Comparison of ENCODE assay signal across 13 cellular contexts in genomic region chr1:156821801-156822200, GRCh38. TPM values are rescaled to one million over a fixed set of nuclear protein-coding genes. Genes with fewer than 3 reads are reported as not detected.
DNase-seq lines count a peak whose midpoint lies in the region; ATAC-seq and TF ChIP-seq lines count a peak whose summit lies in the region.
"Had no signal": no experiment of that assay in that cellular context is flagged by ENCODE, and none has a peak within 500 bp of the region (broad histone marks: within the 10 kb centered on the region; RNA-seq: fewer than 3 reads in every experiment).

No MANE protein-coding gene starts in this region.

- no peak overlapping the region for H3K4me3 Mint-ChIP-seq in activated naive CD4-positive, alpha-beta T cell treated with anti-CD3 and anti-CD28 coated beads for 36 hours
- H3K4me3 Mint-ChIP-seq in activated CD8-positive, alpha-beta T cell treated with anti-CD3 and anti-CD28 coated beads, Interleukin-2, amount 10 ng/mL, durations not matched to agents 7 days and 5 days: no peak overlapping the region
- H3K4me3 Mint-ChIP-seq in stimulated activated effector memory CD8-positive, alpha-beta T cell treated with anti-CD3 and anti-CD28 coated beads, Interleukin-12 subunit alpha, Interleukin-12 subunit beta, amount 100 ng/mL, for 72 hours: peak overlapping the region; percentile 39
- H3K4me3 Mint-ChIP-seq: neural progenitor cell; stimulated activated naive B cell treated with anti-CD40 and anti-IgM and Interleukin-4, amounts not matched to agents 10 μg/mL and 1 μg/mL and 100 μg/mL, for 72 hours had no signal

- H3K27ac Mint-ChIP-seq in activated naive CD4-positive, alpha-beta T cell treated with anti-CD3 and anti-CD28 coated beads for 36 hours: no peak overlapping the region
- H3K27ac Mint-ChIP-seq in activated CD8-positive, alpha-beta T cell treated with anti-CD3 and anti-CD28 coated beads, Interleukin-2, amount 10 ng/mL, durations not matched to agents 7 days and 5 days: no peak overlapping the region
- peak overlapping the region; percentile 86 for H3K27ac Mint-ChIP-seq in stimulated activated effector memory CD8-positive, alpha-beta T cell treated with anti-CD3 and anti-CD28 coated beads, Interleukin-12 subunit alpha, Interleukin-12 subunit beta, amount 100 ng/mL, for 72 hours
- H3K27ac Mint-ChIP-seq: neural progenitor cell; stimulated activated naive B cell treated with anti-CD40 and anti-IgM and Interleukin-4, amounts not matched to agents 10 μg/mL and 1 μg/mL and 100 μg/mL, for 72 hours had no signal

- H3K36me3 Mint-ChIP-seq in activated naive CD4-positive, alpha-beta T cell treated with anti-CD3 and anti-CD28 coated beads for 36 hours (ENCODE audit: low read depth): no peaks in the 10 kb centered on the region
- H3K36me3 Mint-ChIP-seq in activated CD8-positive, alpha-beta T cell treated with anti-CD3 and anti-CD28 coated beads, Interleukin-2, amount 10 ng/mL, durations not matched to agents 7 days and 5 days (ENCODE audit: low read depth): peaks cover 2% of the 10 kb centered on the region
- peaks cover 5% of the 10 kb centered on the region for H3K36me3 Mint-ChIP-seq in stimulated activated effector memory CD8-positive, alpha-beta T cell treated with anti-CD3 and anti-CD28 coated beads, Interleukin-12 subunit alpha, Interleukin-12 subunit beta, amount 100 ng/mL, for 72 hours
- H3K36me3 Mint-ChIP-seq: neural progenitor cell; stimulated activated naive B cell treated with anti-CD40 and anti-IgM and Interleukin-4, amounts not matched to agents 10 μg/mL and 1 μg/mL and 100 μg/mL, for 72 hours had no signal

- H3K27ac ChIP-seq in fibroblast of lung (ENCODE audit: insufficient read depth, low read length) (no peak overlapping the region), gastroesophageal sphincter (no peak overlapping the region)
- H3K27ac ChIP-seq: dorsolateral prefrontal cortex, neural progenitor cell had no signal

- no peak for TF ChIP-seq CTCF in fibroblast of lung (conservative IDR thresholded peaks at IDR 0.05 in 1 of 2, IDR thresholded peaks at IDR 0.05 in 1 of 2; ENCODE audit: low read depth in 1 of 2, low read length in 2 of 2)
- no peak for TF ChIP-seq CTCF in gastroesophageal sphincter (IDR thresholded peaks at IDR 0.05)

- H3K9me3 ChIP-seq in fibroblast of lung (ENCODE audit: control insufficient read depth, insufficient read depth, low read depth, low read length) (no peaks in the 10 kb centered on the region), gastroesophageal sphincter (no peaks in the 10 kb centered on the region)

- no peaks in the 10 kb centered on the region for H3K9me3 Mint-ChIP-seq in activated naive CD4-positive, alpha-beta T cell treated with anti-CD3 and anti-CD28 coated beads for 36 hours
- no peaks in the 10 kb centered on the region for H3K9me3 Mint-ChIP-seq in activated CD8-positive, alpha-beta T cell treated with anti-CD3 and anti-CD28 coated beads, Interleukin-2, amount 10 ng/mL, durations not matched to agents 7 days and 5 days (ENCODE audit: insufficient read depth)
- H3K9me3 Mint-ChIP-seq in stimulated activated effector memory CD8-positive, alpha-beta T cell treated with anti-CD3 and anti-CD28 coated beads, Interleukin-12 subunit alpha, Interleukin-12 subunit beta, amount 100 ng/mL, for 72 hours: no peaks in the 10 kb centered on the region
- H3K9me3 Mint-ChIP-seq: neural progenitor cell had no signal

- CTCF ChIA-PET in activated naive CD4-positive, alpha-beta T cell treated with anti-CD3 and anti-CD28 coated beads for 36 hours (lab: Charles Lee): interaction anchor here (0.6 to 6.0 kb wide), 11 partner anchors 8 to 178 kb away, joined by 3 to 40 read pairs (median 4); partner anchors contain the start of genes INSRR and NTRK1
- CTCF ChIA-PET in activated CD8-positive, alpha-beta T cell treated with anti-CD3 and anti-CD28 coated beads, Interleukin-2, amount 10 ng/mL, durations not matched to agents 7 days and 5 days (lab: Charles Lee): interaction anchor here (0.7 to 4.7 kb wide), 8 partner anchors 8 to 96 kb away, joined by 3 to 38 read pairs (median 9); partner anchors contain the start of genes INSRR and NTRK1

- no peak for TF ChIP-seq POLR2A in gastroesophageal sphincter (IDR thresholded peaks at IDR 0.05)

- H3K4me2 ChIP-seq in fibroblast of lung (ENCODE audit: extremely low read depth, insufficient read depth, low read length): no peak overlapping the region
- H3K4me2 ChIP-seq: neural progenitor cell had no signal

- H3K4me1 Mint-ChIP-seq in activated naive CD4-positive, alpha-beta T cell treated with anti-CD3 and anti-CD28 coated beads for 36 hours (ENCODE audit: low read depth): peaks cover 25% of the 10 kb centered on the region
- H3K4me1 Mint-ChIP-seq in activated CD8-positive, alpha-beta T cell treated with anti-CD3 and anti-CD28 coated beads, Interleukin-2, amount 10 ng/mL, durations not matched to agents 7 days and 5 days (ENCODE audit: low read depth): peaks cover 39% of the 10 kb centered on the region
- H3K4me1 Mint-ChIP-seq in stimulated activated effector memory CD8-positive, alpha-beta T cell treated with anti-CD3 and anti-CD28 coated beads, Interleukin-12 subunit alpha, Interleukin-12 subunit beta, amount 100 ng/mL, for 72 hours: peaks cover 43% of the 10 kb centered on the region
- H3K4me1 Mint-ChIP-seq: neural progenitor cell had no signal

- H4K20me1 ChIP-seq in fibroblast of lung (ENCODE audit: control insufficient read depth, extremely low read depth, insufficient read depth, low read length): no peaks in the 10 kb centered on the region

- no peaks in the 10 kb centered on the region for H3K79me2 ChIP-seq in fibroblast of lung (ENCODE audit: control insufficient read depth, insufficient read depth, low read length)

- H2AFZ ChIP-seq in fibroblast of lung (ENCODE audit: low read length): no peak overlapping the region
- H2AFZ ChIP-seq: neural progenitor cell had no signal

- intact Hi-C loops in activated naive CD4-positive, alpha-beta T cell treated with anti-CD3 and anti-CD28 coated beads for 36 hours (cut with micrococcal nuclease): no loop called here

- peak; percentile 67 for DNase-seq in activated naive CD4-positive, alpha-beta T cell treated with anti-CD3 and anti-CD28 coated beads for 36 hours
- no peak for DNase-seq in activated naive CD4-positive, alpha-beta T cell (lab: John Stamatoyannopoulos, UW)
- no peak for DNase-seq in activated CD8-positive, alpha-beta T cell treated with anti-CD3 and anti-CD28 coated beads, Interleukin-2, amount 10 ng/mL, durations not matched to agents 7 days and 5 days
- DNase-seq in fibroblast of lung (ENCODE audit: low read depth in 2 of 2) (peak; percentile 23 to 86), middle frontal gyrus (ENCODE audit: extremely low spot score, low spot score) (no peak)
- DNase-seq in stimulated activated effector memory CD8-positive, alpha-beta T cell treated with anti-CD3 and anti-CD28 coated beads, Interleukin-12 subunit alpha, Interleukin-12 subunit beta, amount 100 ng/mL, for 72 hours (ENCODE audit: low spot score in 2 of 2): peak in 1 of 2 donors; percentile 72
- DNase-seq: DND-41; dorsolateral prefrontal cortex; NCI-H510A treated with DMSO at 0.1 percent for 48 hours; stimulated activated naive B cell treated with anti-CD40 and anti-IgM and Interleukin-4, amounts not matched to agents 10 μg/mL and 1 μg/mL and 100 μg/mL, for 72 hours had no signal

- TF ChIP-seq EP300 in gastroesophageal sphincter (IDR thresholded peaks at IDR 0.05): no peak

- peak; percentile 12 for ATAC-seq in activated CD8-positive, alpha-beta T cell treated with anti-CD3 and anti-CD28 coated beads, Interleukin-2, amount 10 ng/mL, durations not matched to agents 7 days and 5 days
- ATAC-seq in stimulated activated effector memory CD8-positive, alpha-beta T cell treated with anti-CD3 and anti-CD28 coated beads, Interleukin-12 subunit alpha, Interleukin-12 subunit beta, amount 100 ng/mL, for 72 hours: peak; percentile 95
- no peak for ATAC-seq in GM21390 (IDR thresholded peaks at IDR 0.05; ENCODE audit: unreplicated experiment)
- no peak for ATAC-seq in gastroesophageal sphincter
- ATAC-seq: stimulated activated naive B cell treated with anti-CD40 and anti-IgM and Interleukin-4, amounts not matched to agents 10 μg/mL and 1 μg/mL and 100 μg/mL, for 72 hours had no signal

- H3K27me3 Mint-ChIP-seq in activated naive CD4-positive, alpha-beta T cell treated with anti-CD3 and anti-CD28 coated beads for 36 hours (ENCODE audit: low read depth): no peaks in the 10 kb centered on the region
- peaks cover 2% of the 10 kb centered on the region for H3K27me3 Mint-ChIP-seq in activated CD8-positive, alpha-beta T cell treated with anti-CD3 and anti-CD28 coated beads, Interleukin-2, amount 10 ng/mL, durations not matched to agents 7 days and 5 days (ENCODE audit: low read depth)

- POLR2A ChIA-PET in activated CD8-positive, alpha-beta T cell treated with anti-CD3 and anti-CD28 coated beads, Interleukin-2, amount 10 ng/mL, durations not matched to agents 7 days and 5 days (lab: Charles Lee): interaction anchor here (0.9 kb wide), 1 partner anchor 47 kb away, joined by 3 read pairs; no protein-coding TSS in a partner anchor

- H3K4me3 ChIP-seq in fibroblast of lung (replicated peaks in 1 of 4; ENCODE audit: control extremely low read depth in 1 of 4, insufficient read depth in 1 of 4, low read depth in 3 of 4, low read length in 4 of 4) (no peak overlapping the region), gastroesophageal sphincter (no peak overlapping the region)
- H3K4me3 ChIP-seq: dorsolateral prefrontal cortex, neural progenitor cell had no signal

- H3K4me1 ChIP-seq in fibroblast of lung (ENCODE audit: control insufficient read depth, extremely low read depth, insufficient read depth, low read length) (no peaks in the 10 kb centered on the region), gastroesophageal sphincter (no peaks in the 10 kb centered on the region)
- H3K4me1 ChIP-seq: neural progenitor cell had no signal

- WGBS in gastroesophageal sphincter (ENCODE audit: low coverage in 1 of 2), 2 donors: 42 to 64% methylated on average over 2 to 3 of the region's 4 CpGs

- H3K9ac ChIP-seq in fibroblast of lung (ENCODE audit: insufficient read depth, low read length): no peak overlapping the region
- H3K9ac ChIP-seq: neural progenitor cell had no signal

- H3K36me3 ChIP-seq in fibroblast of lung (ENCODE audit: control insufficient read depth, insufficient read depth, low read length) (no peaks in the 10 kb centered on the region), gastroesophageal sphincter (no peaks in the 10 kb centered on the region)
- H3K36me3 ChIP-seq: neural progenitor cell had no signal

- H3K27me3 ChIP-seq in fibroblast of lung (ENCODE audit: control insufficient read depth, insufficient read depth, low read length): peaks cover 26% of the 10 kb centered on the region
- peaks cover 7% of the 10 kb centered on the region for H3K27me3 ChIP-seq in gastroesophageal sphincter

RNA-seq across cellular contexts. Expression of gene SH2D2A, which starts 5.2 kb away (rescaled TPM):
- 100 to 1,000 TPM; 134 to 138 TPM for total RNA-seq in activated naive CD4-positive, alpha-beta T cell treated with anti-CD3 and anti-CD28 coated beads for 36 hours
- 10 to 100 TPM; 84.0 to 86.7 TPM for total RNA-seq in activated CD8-positive, alpha-beta T cell treated with anti-CD3 and anti-CD28 coated beads, Interleukin-2, amount 10 ng/mL, durations not matched to agents 7 days and 5 days
- not detected in 2 replicates for total RNA-seq in fibroblast of lung
- not detected in 2 replicates for polyA plus RNA-seq in fibroblast of lung
- polyA plus RNA-seq in fibroblast of lung (2012): 0.08 and 0.16 TPM in 2 replicates
- not detected in 2 replicates for polyA minus RNA-seq in fibroblast of lung (ENCODE audit: low replicate concordance)
- under 1 TPM in 1 of 4 donors, not detected in 3; 0.94 TPM for total RNA-seq in gastroesophageal sphincter

RNA-seq across cellular contexts. Expression of gene INSRR, which starts 37.1 kb away (rescaled TPM):
- not detected for total RNA-seq in activated naive CD4-positive, alpha-beta T cell treated with anti-CD3 and anti-CD28 coated beads for 36 hours
- total RNA-seq in activated CD8-positive, alpha-beta T cell treated with anti-CD3 and anti-CD28 coated beads, Interleukin-2, amount 10 ng/mL, durations not matched to agents 7 days and 5 days: under 1 TPM; 0.21 TPM
- total RNA-seq in fibroblast of lung: not detected in 2 replicates
- polyA plus RNA-seq in fibroblast of lung: not detected in 2 replicates
- not detected in 2 replicates for polyA plus RNA-seq in fibroblast of lung (2012)
- not detected in 2 replicates for polyA minus RNA-seq in fibroblast of lung (ENCODE audit: low replicate concordance)
- total RNA-seq in gastroesophageal sphincter: under 1 TPM in 1 of 4 donors, not detected in 3; under 0.01 TPM

RNA-seq across cellular contexts. Expression of gene NTRK1, which starts 38.9 kb away (rescaled TPM):
- under 1 TPM in 1 of 2 experiments, not detected in 1; 0.67 TPM for total RNA-seq in activated naive CD4-positive, alpha-beta T cell treated with anti-CD3 and anti-CD28 coated beads for 36 hours
- 1 to 10 TPM; 9.9 TPM for total RNA-seq in activated CD8-positive, alpha-beta T cell treated with anti-CD3 and anti-CD28 coated beads, Interleukin-2, amount 10 ng/mL, durations not matched to agents 7 days and 5 days
- total RNA-seq in fibroblast of lung (not detected in 2 replicates), gastroesophageal sphincter (1 to 10 TPM in 2 of 4 donors, under 1 TPM in 2; 0.23 to 4.4 (median 0.72) TPM)
- polyA plus RNA-seq in fibroblast of lung: not detected in 2 replicates
- not detected in 2 replicates for polyA plus RNA-seq in fibroblast of lung (2012)
- polyA minus RNA-seq in fibroblast of lung (ENCODE audit: low replicate concordance): not detected in 2 replicates

RNA-seq across cellular contexts. Expression of gene PRCC, which starts 54.5 kb away (rescaled TPM):
- 10 to 100 TPM; 55.2 to 55.8 TPM for total RNA-seq in activated naive CD4-positive, alpha-beta T cell treated with anti-CD3 and anti-CD28 coated beads for 36 hours
- 10 to 100 TPM; 71.9 to 75.5 TPM for total RNA-seq in activated CD8-positive, alpha-beta T cell treated with anti-CD3 and anti-CD28 coated beads, Interleukin-2, amount 10 ng/mL, durations not matched to agents 7 days and 5 days
- total RNA-seq in fibroblast of lung (10.5 and 13.2 TPM in 2 replicates), gastroesophageal sphincter (10 to 100 TPM; 33.4 to 41.0 (median 33.9) TPM)
- polyA plus RNA-seq in fibroblast of lung: 52.0 and 75.8 TPM in 2 replicates
- polyA plus RNA-seq in fibroblast of lung (2012): 41.9 and 48.7 TPM in 2 replicates
- polyA minus RNA-seq in fibroblast of lung (ENCODE audit: low replicate concordance): 98.8 and 140 TPM in 2 replicates

Comparison
In these comparisons a context has a peak if more than half of its experiments do, and no peak if none do; other contexts are left out.
1. DNase-seq: peak in activated naive CD4-positive, alpha-beta T cell treated with anti-CD3 and anti-CD28 coated beads for 36 hours (single experiment) and fibroblast of lung (2 of 2); none in activated naive CD4-positive, alpha-beta T cell (0 of 4), activated CD8-positive, alpha-beta T cell treated with anti-CD3 and anti-CD28 coated beads, Interleukin-2, amount 10 ng/mL, durations not matched to agents 7 days and 5 days (single experiment) and middle frontal gyrus (single experiment).
2. ATAC-seq: peak in activated CD8-positive, alpha-beta T cell treated with anti-CD3 and anti-CD28 coated beads, Interleukin-2, amount 10 ng/mL, durations not matched to agents 7 days and 5 days (single experiment) and stimulated activated effector memory CD8-positive, alpha-beta T cell treated with anti-CD3 and anti-CD28 coated beads, Interleukin-12 subunit alpha, Interleukin-12 subunit beta, amount 100 ng/mL, for 72 hours (single experiment); none in GM21390 (single experiment) and gastroesophageal sphincter (single experiment).
3. RNA of gene SH2D2A, which starts 5.2 kb away (total RNA-seq): 134 to 138 TPM in activated naive CD4-positive, alpha-beta T cell treated with anti-CD3 and anti-CD28 coated beads for 36 hours and 84.0 to 86.7 TPM in activated CD8-positive, alpha-beta T cell treated with anti-CD3 and anti-CD28 coated beads, Interleukin-2, amount 10 ng/mL, durations not matched to agents 7 days and 5 days; 0.94 TPM in gastroesophageal sphincter and not detected in fibroblast of lung; every median in the first group is over 10 times any median in the second.